26 cellular contexts compared by ENCODE assay signal in genomic region chr3:78571486-78571885, GRCh38.
"Had no signal": no experiment of that assay in that cellular context is flagged by ENCODE, and none has a peak within 500 bp of the region (broad histone marks: within the 10 kb centered on the region; RNA-seq: fewer than 3 reads in every experiment).

No MANE protein-coding gene starts in this region.

- H3K27ac ChIP-seq: epithelial cell of prostate, esophagus muscularis mucosa, prostate gland, right atrium auricular region, thyroid gland had no signal

- H3K4me2 ChIP-seq: smooth muscle cell had no signal

- H3K27me3 ChIP-seq: esophagus muscularis mucosa, right atrium auricular region, thyroid gland had no signal

- H3K4me1 ChIP-seq: esophagus muscularis mucosa, prostate gland, right atrium auricular region, thyroid gland had no signal

- H3K9me3 ChIP-seq: esophagus muscularis mucosa, mucosa of descending colon, prostate gland, thyroid gland had no signal

- H3K4me1 Mint-ChIP-seq: naive B cell; neural crest cell; stimulated activated naive CD8-positive, alpha-beta T cell treated with anti-CD3 and anti-CD28 coated beads, Interleukin-15, amount 100 ng/mL, for 72 hours had no signal

- H3K36me3 Mint-ChIP-seq: mesothelial cell of epicardium, naive B cell had no signal

- ATAC-seq: left lobe of liver; mucosa of descending colon; natural killer cell treated with Interleukin-12 subunit alpha and Interleukin-12 subunit beta and Interleukin-15 and Interleukin-18, amount 100 ng/mL, for 72 hours; sciatic nerve; stimulated activated naive CD8-positive, alpha-beta T cell treated with anti-CD3 and anti-CD28 coated beads, Interleukin-15, amount 100 ng/mL, for 72 hours had no signal

- H3K27ac Mint-ChIP-seq: dendritic cell treated with granulocyte-macrophage colony-stimulating factor and Interleukin-4, amounts not matched to agents 40 ng/mL and 50 ng/mL, for 4 days; endodermal cell; mesothelial cell of epicardium; naive B cell; natural killer cell treated with Interleukin-12 subunit alpha and Interleukin-12 subunit beta and Interleukin-15 and Interleukin-18, amount 100 ng/mL, for 72 hours; stimulated activated naive CD8-positive, alpha-beta T cell treated with anti-CD3 and anti-CD28 coated beads, Interleukin-15, amount 100 ng/mL, for 72 hours had no signal

- H3K4me3 ChIP-seq: esophagus muscularis mucosa, mucosa of descending colon, prostate gland, right atrium auricular region, smooth muscle cell, thyroid gland had no signal

- H3K9me3 Mint-ChIP-seq: neural crest cell had no signal

- H3K27me3 Mint-ChIP-seq: dendritic cell treated with granulocyte-macrophage colony-stimulating factor and Interleukin-4, amounts not matched to agents 40 ng/mL and 50 ng/mL, for 4 days; naive B cell; natural killer cell treated with Interleukin-12 subunit alpha and Interleukin-12 subunit beta and Interleukin-15 and Interleukin-18, amount 100 ng/mL, for 72 hours; stimulated activated naive CD8-positive, alpha-beta T cell treated with anti-CD3 and anti-CD28 coated beads, Interleukin-15, amount 100 ng/mL, for 72 hours had no signal

- H3K36me3 ChIP-seq: esophagus muscularis mucosa, prostate gland, right atrium auricular region, thyroid gland had no signal

- DNase-seq: effector CD8-positive, alpha-beta T cell; endodermal cell; kidney; mesenchymal stem cell; mucosa of descending colon; naive B cell; nucleus accumbens; stimulated activated CD4-positive, alpha-beta T cell treated with anti-CD3 and anti-CD28 coated beads, Interleukin-12 subunit alpha, Interleukin-12 subunit beta, amount 100 ng/mL, for 4 hours; stimulated activated CD4-positive, alpha-beta T cell treated with anti-CD3 and anti-CD28 coated beads, Interleukin-1b, Interleukin-23, amount 100 ng/mL, for 48 hours; stimulated activated CD4-positive, alpha-beta T cell treated with anti-CD3 and anti-CD28 coated beads, Interleukin-4, amount 100 ng/mL, for 1 hour; stimulated activated CD8-positive, alpha-beta memory T cell treated with anti-CD3 and anti-CD28 coated beads, Interleukin-4, amount 100 ng/mL, for 48 hours; stimulated activated naive CD4-positive, alpha-beta T cell; stimulated activated naive CD8-positive, alpha-beta T cell treated with anti-CD3 and anti-CD28 coated beads, Interleukin-15, amount 100 ng/mL, for 72 hours; thyroid gland; trophoblast cell had no signal

- H3K4me3 Mint-ChIP-seq: dendritic cell treated with granulocyte-macrophage colony-stimulating factor and Interleukin-4, amounts not matched to agents 40 ng/mL and 50 ng/mL, for 4 days; endodermal cell; mesothelial cell of epicardium; naive B cell; natural killer cell treated with Interleukin-12 subunit alpha and Interleukin-12 subunit beta and Interleukin-15 and Interleukin-18, amount 100 ng/mL, for 72 hours; neural crest cell; stimulated activated naive CD8-positive, alpha-beta T cell treated with anti-CD3 and anti-CD28 coated beads, Interleukin-15, amount 100 ng/mL, for 72 hours had no signal
